In genomic region chr18:51149605-51150429, GRCh38 we compare ENCODE assay signal across 9 cellular contexts. TPM values are rescaled to one million over a fixed set of nuclear protein-coding genes. Genes with fewer than 3 reads are reported as not detected.
DNase-seq lines count a peak whose midpoint lies in the region; ATAC-seq and TF ChIP-seq lines count a peak whose summit lies in the region.
"Had no signal": no experiment of that assay in that cellular context is flagged by ENCODE, and none has a peak within 500 bp of the region (broad histone marks: within the 10 kb centered on the region; RNA-seq: fewer than 3 reads in every experiment).

No MANE protein-coding gene starts in this region.

- H4K20me1 ChIP-seq in fibroblast of lung (ENCODE audit: control insufficient read depth, extremely low read depth, insufficient read depth, low read length), result no peaks in the 10 kb centered on the region

- H3K9me3 ChIP-seq in RWPE2 (ENCODE audit: severe bottlenecking), result no peaks in the 10 kb centered on the region
- H3K9me3 ChIP-seq in fibroblast of lung (ENCODE audit: control insufficient read depth, insufficient read depth, low read depth, low read length), result no peaks in the 10 kb centered on the region

- H3K36me3 ChIP-seq in RWPE2 (ENCODE audit: low read depth) (no peaks in the 10 kb centered on the region), fibroblast of lung (ENCODE audit: control insufficient read depth, insufficient read depth, low read length) (no peaks in the 10 kb centered on the region)

- H3K27me3 ChIP-seq in RWPE2 (ENCODE audit: insufficient read depth, poor library complexity, severe bottlenecking) (no peaks in the 10 kb centered on the region), fibroblast of lung (ENCODE audit: control insufficient read depth, insufficient read depth, low read length) (no peaks in the 10 kb centered on the region)

- TF ChIP-seq CTCF in RWPE2 (IDR thresholded peaks at IDR 0.05; ENCODE audit: poor library complexity, severe bottlenecking) (no peak), fibroblast of lung (conservative IDR thresholded peaks at IDR 0.05 in 1 of 2, IDR thresholded peaks at IDR 0.05 in 1 of 2; ENCODE audit: low read depth in 1 of 2, low read length in 2 of 2) (no peak)

- H3K4me2 ChIP-seq in fibroblast of lung (ENCODE audit: extremely low read depth, insufficient read depth, low read length), result no peak overlapping the region

- H2AFZ ChIP-seq in fibroblast of lung (ENCODE audit: low read length), result no peak overlapping the region

- peaks cover 4% of the 10 kb centered on the region for H3K4me1 ChIP-seq in RWPE2 (ENCODE audit: insufficient read depth, poor library complexity, severe bottlenecking)
- H3K4me1 ChIP-seq in fibroblast of lung (ENCODE audit: control insufficient read depth, extremely low read depth, insufficient read depth, low read length), result no peaks in the 10 kb centered on the region

- H3K4me3 ChIP-seq in RWPE2 (ENCODE audit: severe bottlenecking) (no peak overlapping the region), fibroblast of lung (replicated peaks in 1 of 4; ENCODE audit: control extremely low read depth in 1 of 4, insufficient read depth in 1 of 4, low read depth in 3 of 4, low read length in 4 of 4) (no peak overlapping the region)

- H3K9ac ChIP-seq in fibroblast of lung (ENCODE audit: insufficient read depth, low read length), result no peak overlapping the region

- peak; percentile 88 for ATAC-seq in RWPE2 (ENCODE audit: low read depth)
- ATAC-seq in HG03175 (IDR thresholded peaks at IDR 0.05; ENCODE audit: unreplicated experiment), result no peak
- ATAC-seq in HG03432 (IDR thresholded peaks at IDR 0.05; ENCODE audit: unreplicated experiment), result no peak

- no peaks in the 10 kb centered on the region for H3K79me2 ChIP-seq in fibroblast of lung (ENCODE audit: control insufficient read depth, insufficient read depth, low read length)

- H3K27ac ChIP-seq in RWPE2 (ENCODE audit: poor library complexity, severe bottlenecking), result no peak overlapping the region
- H3K27ac ChIP-seq in fibroblast of lung (ENCODE audit: insufficient read depth, low read length), result no peak overlapping the region

- DNase-seq in activated T-cell treated with anti-CD3 and anti-CD28 coated beads for 24 hours (ENCODE audit: low read depth) (peak; percentile 22), RWPE2 (ENCODE audit: low spot score) (no peak), fibroblast of lung (ENCODE audit: low read depth in 2 of 2) (peak; percentile 2 to 68), nucleus accumbens (lab: John Stamatoyannopoulos, UW) (no peak)
- no peak for DNase-seq in activated T-cell treated with anti-CD3 and anti-CD28 coated beads, Interleukin-2, amount 50 U/mL, for 1 hour
- DNase-seq in stimulated activated CD4-positive, alpha-beta T cell treated with anti-CD3 and anti-CD28 coated beads, Interleukin-4, amount 100 ng/mL, for 1 hour, result peak; percentile 19
- DNase-seq: OCI-M1 had no signal

RNA-seq across cellular contexts. Expression of gene MEX3C, which starts 47.7 kb away (rescaled TPM):
- 33.6 and 39.8 TPM in 2 replicates for total RNA-seq in fibroblast of lung
- polyA plus RNA-seq in fibroblast of lung, result 30.9 and 41.8 TPM in 2 replicates
- polyA plus RNA-seq in fibroblast of lung (2012), result 23.1 and 25.8 TPM in 2 replicates
- 8.5 and 21.9 TPM in 2 replicates for polyA minus RNA-seq in fibroblast of lung (ENCODE audit: low replicate concordance)

Comparison
In these comparisons a context has a peak if more than half of its experiments do, and no peak if none do; other contexts are left out.
1. DNase-seq: peak in activated T-cell treated with anti-CD3 and anti-CD28 coated beads for 24 hours (single experiment), fibroblast of lung (2 of 2) and stimulated activated CD4-positive, alpha-beta T cell treated with anti-CD3 and anti-CD28 coated beads, Interleukin-4, amount 100 ng/mL, for 1 hour (single experiment); none in activated T-cell treated with anti-CD3 and anti-CD28 coated beads, Interleukin-2, amount 50 U/mL, for 1 hour (single experiment), RWPE2 (single experiment) and nucleus accumbens (0 of 56).